ENCODE assay signal across 12 cellular contexts in genomic region chr10:11080564-11080984, GRCh38.
DNase-seq lines count a peak whose midpoint lies in the region; ATAC-seq and TF ChIP-seq lines count a peak whose summit lies in the region.
"Had no signal": no experiment of that assay in that cellular context is flagged by ENCODE, and none has a peak within 500 bp of the region (broad histone marks: within the 10 kb centered on the region; RNA-seq: fewer than 3 reads in every experiment).

No MANE protein-coding gene starts in this region.

- peak; percentile 10 for DNase-seq in GM10266 (ENCODE audit: extremely low spot score)
- no peak for DNase-seq in activated CD4-positive, alpha-beta T cell treated with anti-CD3 and anti-CD28 coated beads, Interleukin-2, amount 50 U/mL, for 1 hour
- DNase-seq in NCI-H187 treated with DMSO at 0.1 percent for 48 hours (lab: John Stamatoyannopoulos, UW), result no peak
- no peak for DNase-seq in Ammon's horn (ENCODE audit: low spot score)
- DNase-seq in cortex of kidney (lab: John Stamatoyannopoulos, UW), result no peak
- DNase-seq: activated CD8-positive, alpha-beta memory T cell treated with anti-CD3 and anti-CD28 coated beads, Interleukin-2, amount 10 ng/mL, durations not matched to agents 7 days and 5 days; activated naive CD4-positive, alpha-beta T cell treated with anti-CD3 and anti-CD28 coated beads, Interleukin-2, amount 10 ng/mL, durations not matched to agents 7 days and 5 days; foreskin keratinocyte; MV-4-11 had no signal

- no peak for TF ChIP-seq CTCF in GM10266 (IDR thresholded peaks at IDR 0.05; ENCODE audit: control insufficient read depth, insufficient read depth, low read depth, missing control alignments)

- peak; percentile 71 for ATAC-seq in GM19023 (IDR thresholded peaks at IDR 0.05; ENCODE audit: unreplicated experiment)
- ATAC-seq in GM21576 (IDR thresholded peaks at IDR 0.05; ENCODE audit: unreplicated experiment), result peak; percentile 79
- ATAC-seq in HG03280 (IDR thresholded peaks at IDR 0.05; ENCODE audit: unreplicated experiment), result peak; percentile 71
- ATAC-seq: activated CD8-positive, alpha-beta memory T cell treated with anti-CD3 and anti-CD28 coated beads, Interleukin-2, amount 10 ng/mL, durations not matched to agents 7 days and 5 days; foreskin keratinocyte had no signal
